ENCODE assay signal across 8 cellular contexts in the genomic region with DNA sequence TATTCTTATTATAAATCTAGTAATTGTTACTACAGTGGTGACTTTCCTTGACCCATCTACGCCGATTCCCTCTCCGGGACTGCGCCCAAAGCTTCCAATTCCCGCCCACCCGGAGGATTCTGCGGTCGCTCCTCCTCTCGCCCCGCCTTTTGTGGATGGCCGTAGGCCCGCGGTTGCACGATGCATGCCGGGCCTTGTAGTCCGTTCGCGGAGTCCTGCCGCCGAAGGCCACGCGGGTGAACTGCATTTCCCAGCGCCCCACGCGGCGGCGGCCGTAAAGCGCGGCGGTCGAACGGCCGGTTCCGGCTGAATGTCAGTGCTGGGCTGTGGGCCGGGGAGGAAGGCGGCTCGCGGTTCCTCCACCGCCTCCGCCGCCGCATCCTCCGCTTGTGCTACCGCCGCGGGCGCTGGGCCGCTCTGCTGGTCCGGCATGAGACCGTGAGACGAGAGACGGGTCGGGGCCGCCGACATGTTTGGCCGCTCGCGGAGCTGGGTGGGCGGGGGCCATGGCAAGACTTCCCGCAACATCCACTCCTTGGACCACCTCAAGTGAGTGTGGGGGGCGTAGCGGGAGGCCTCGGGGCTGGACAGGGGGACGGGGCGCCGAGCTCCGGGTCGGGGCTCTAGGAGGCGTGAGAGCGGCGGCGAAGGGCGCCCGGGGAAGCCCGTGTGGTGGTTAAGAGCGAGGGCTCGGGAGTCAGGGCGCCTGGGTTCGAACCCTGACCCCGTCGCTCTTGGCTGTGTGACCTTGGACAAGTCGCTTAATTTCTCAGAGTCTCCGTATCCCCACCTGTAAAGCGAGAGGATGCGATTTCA. TPM values are rescaled to one million over a fixed set of nuclear protein-coding genes. Genes with fewer than 3 reads are reported as not detected.
DNase-seq lines count a peak whose midpoint lies in the region; ATAC-seq and TF ChIP-seq lines count a peak whose summit lies in the region.

A gene with protein sequence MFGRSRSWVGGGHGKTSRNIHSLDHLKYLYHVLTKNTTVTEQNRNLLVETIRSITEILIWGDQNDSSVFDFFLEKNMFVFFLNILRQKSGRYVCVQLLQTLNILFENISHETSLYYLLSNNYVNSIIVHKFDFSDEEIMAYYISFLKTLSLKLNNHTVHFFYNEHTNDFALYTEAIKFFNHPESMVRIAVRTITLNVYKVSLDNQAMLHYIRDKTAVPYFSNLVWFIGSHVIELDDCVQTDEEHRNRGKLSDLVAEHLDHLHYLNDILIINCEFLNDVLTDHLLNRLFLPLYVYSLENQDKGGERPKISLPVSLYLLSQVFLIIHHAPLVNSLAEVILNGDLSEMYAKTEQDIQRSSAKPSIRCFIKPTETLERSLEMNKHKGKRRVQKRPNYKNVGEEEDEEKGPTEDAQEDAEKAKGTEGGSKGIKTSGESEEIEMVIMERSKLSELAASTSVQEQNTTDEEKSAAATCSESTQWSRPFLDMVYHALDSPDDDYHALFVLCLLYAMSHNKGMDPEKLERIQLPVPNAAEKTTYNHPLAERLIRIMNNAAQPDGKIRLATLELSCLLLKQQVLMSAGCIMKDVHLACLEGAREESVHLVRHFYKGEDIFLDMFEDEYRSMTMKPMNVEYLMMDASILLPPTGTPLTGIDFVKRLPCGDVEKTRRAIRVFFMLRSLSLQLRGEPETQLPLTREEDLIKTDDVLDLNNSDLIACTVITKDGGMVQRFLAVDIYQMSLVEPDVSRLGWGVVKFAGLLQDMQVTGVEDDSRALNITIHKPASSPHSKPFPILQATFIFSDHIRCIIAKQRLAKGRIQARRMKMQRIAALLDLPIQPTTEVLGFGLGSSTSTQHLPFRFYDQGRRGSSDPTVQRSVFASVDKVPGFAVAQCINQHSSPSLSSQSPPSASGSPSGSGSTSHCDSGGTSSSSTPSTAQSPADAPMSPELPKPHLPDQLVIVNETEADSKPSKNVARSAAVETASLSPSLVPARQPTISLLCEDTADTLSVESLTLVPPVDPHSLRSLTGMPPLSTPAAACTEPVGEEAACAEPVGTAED (plus strand): TSS at position 316 of the 816 bp plus-strand sequence. CDS start 154 bp downstream, at position 470.

- peak within 1 kb of the TSS; percentile 88 for H3K4me3 Mint-ChIP-seq in activated naive CD4-positive, alpha-beta T cell treated with anti-CD3 and anti-CD28 coated beads, Interleukin-2, amount 10 ng/mL, durations not matched to agents 7 days and 5 days

- no peak; the same call in 1 of the 2 replicates for TF ChIP-seq CTCF in SK-N-SH (IDR thresholded peaks at IDR 0.05)

- CTCF ChIA-PET in SK-N-SH (lab: Yijun Ruan, JAX), result interaction anchor here (1.2 to 12.0 kb wide), 2 partner anchors 9 to 23 kb away, joined by 7 to 199 read pairs; no protein-coding TSS in a partner anchor
- CTCF ChIA-PET in activated naive CD4-positive, alpha-beta T cell treated with anti-CD3 and anti-CD28 coated beads, Interleukin-2, amount 10 ng/mL, durations not matched to agents 7 days and 5 days (lab: Charles Lee), result interaction anchor here (1.2 to 1.4 kb wide), 5 partner anchors 10 to 36 kb away, joined by 3 to 5 read pairs (median 4); no protein-coding TSS in a partner anchor

- peaks cover 3% of the 10 kb centered on the region in 2 experiments for H3K36me3 ChIP-seq in SK-N-SH (replicated peaks in 1 of 2; ENCODE audit: control insufficient read depth in 1 of 2, insufficient read depth in 2 of 2, low read length in 1 of 2)

- no peak for TF ChIP-seq RAD21 in SK-N-SH (IDR thresholded peaks at IDR 0.05; ENCODE audit: low read length)

- peak within 1 kb of the TSS; percentile 89 for H2AFZ ChIP-seq in SK-N-SH (ENCODE audit: low read depth)

- H3K9me2 ChIP-seq in SK-N-SH, result no peaks in the 10 kb centered on the region

- peaks cover 3% of the 10 kb centered on the region for H3K27me3 Mint-ChIP-seq in activated naive CD4-positive, alpha-beta T cell treated with anti-CD3 and anti-CD28 coated beads, Interleukin-2, amount 10 ng/mL, durations not matched to agents 7 days and 5 days

- H3K9ac ChIP-seq in SK-N-SH, result peak within 1 kb of the TSS; percentile 80

- H3K4me2 ChIP-seq in SK-N-SH, result peak within 1 kb of the TSS; percentile 95

- H3K27me3 ChIP-seq in SK-N-SH (ENCODE audit: insufficient read depth), result no peaks in the 10 kb centered on the region

- no peak; a peak in 1 of 4 replicates for TF ChIP-seq EP300 in SK-N-SH (IDR thresholded peaks at IDR 0.05; ENCODE audit: borderline replicate concordance in 1 of 2, low read depth in 1 of 2, low read length in 1 of 2)

- peaks cover 26% of the 10 kb centered on the region for H4K20me1 ChIP-seq in SK-N-SH (ENCODE audit: insufficient read depth)

- H3K27ac ChIP-seq in SK-N-SH (ENCODE audit: low read depth in 2 of 2, low read length in 1 of 2) (peak within 1 kb of the TSS; percentile 48 to 72; a peak in 2 of 4 replicates), substantia nigra (ENCODE audit: low read depth, low read length, poor library complexity, severe bottlenecking) (peak within 1 kb of the TSS; percentile 86)

- H3K4me3 ChIP-seq in GM08714 (ENCODE audit: low read length), result peak within 1 kb of the TSS; percentile 69
- H3K4me3 ChIP-seq in SK-N-SH (ENCODE audit: low read depth in 2 of 2, low read length in 1 of 2), result peak within 1 kb of the TSS; percentile 94 to 95

- H3K4me1 ChIP-seq in SK-N-SH (ENCODE audit: control insufficient read depth in 1 of 2, insufficient read depth in 2 of 2, low read depth in 1 of 2, low read length in 1 of 2), result peaks cover 10 to 54% of the 10 kb centered on the region in 2 experiments

- DNase-seq in NCI-H1092 (lab: John Stamatoyannopoulos, UW) (peak; percentile 96), SK-N-SH (peak; percentile 95), germinal center (ENCODE audit: low spot score) (peak; percentile 93), non-pigmented ciliary epithelial cell (ENCODE audit: low read depth) (peak; percentile 78), substantia nigra (lab: John Stamatoyannopoulos, UW) (peak; percentile 78 to 99 (median 98))
- peak; percentile 97 for DNase-seq in activated naive CD4-positive, alpha-beta T cell treated with anti-CD3 and anti-CD28 coated beads, Interleukin-2, amount 10 ng/mL, durations not matched to agents 7 days and 5 days

- peaks cover 12% of the 10 kb centered on the region for H3K36me3 Mint-ChIP-seq in activated naive CD4-positive, alpha-beta T cell treated with anti-CD3 and anti-CD28 coated beads, Interleukin-2, amount 10 ng/mL, durations not matched to agents 7 days and 5 days

- peak; percentile 60 for ATAC-seq in HG02588 (IDR thresholded peaks at IDR 0.05; ENCODE audit: unreplicated experiment)

- peak within 1 kb of the TSS; percentile 81 for H3K27ac Mint-ChIP-seq in activated naive CD4-positive, alpha-beta T cell treated with anti-CD3 and anti-CD28 coated beads, Interleukin-2, amount 10 ng/mL, durations not matched to agents 7 days and 5 days

- H3K9me3 Mint-ChIP-seq in activated naive CD4-positive, alpha-beta T cell treated with anti-CD3 and anti-CD28 coated beads, Interleukin-2, amount 10 ng/mL, durations not matched to agents 7 days and 5 days, result no peaks in the 10 kb centered on the region

- H3K4me1 Mint-ChIP-seq in activated naive CD4-positive, alpha-beta T cell treated with anti-CD3 and anti-CD28 coated beads, Interleukin-2, amount 10 ng/mL, durations not matched to agents 7 days and 5 days, result peaks cover 75% of the 10 kb centered on the region

- peaks cover 64% of the 10 kb centered on the region for H3K79me2 ChIP-seq in SK-N-SH (ENCODE audit: insufficient read depth)

- peaks cover 3% of the 10 kb centered on the region for H3F3A ChIP-seq in SK-N-SH (replicated peaks; ENCODE audit: insufficient read depth)

- POLR2A ChIA-PET in SK-N-SH (lab: Yijun Ruan, JAX), result interaction anchor here (1.4 kb wide), 1 partner anchor 312 kb away, joined by 4 read pairs; a partner anchor contains a TSS

- WGBS in SK-N-SH (ENCODE audit: low lambda C conversion rate), result 4% methylated on average over 19 of the region's 86 CpGs

- no peaks in the 10 kb centered on the region for H3K9me3 ChIP-seq in SK-N-SH

TF ChIP-seq in SK-N-SH, 30 proteins besides CTCF, POLR2A, EP300 and RAD21 (continues in another document):
- TF ChIP-seq MXI1 (IDR thresholded peaks at IDR 0.05; ENCODE audit: low read depth, low read length), result no peak; the same call in 1 of the 2 replicates
- no peak for TF ChIP-seq JUND (IDR thresholded peaks at IDR 0.05)
- no peak for TF ChIP-seq RFX5 (IDR thresholded peaks at IDR 0.05; ENCODE audit: low read length)
- TF ChIP-seq SIN3A (IDR thresholded peaks at IDR 0.05; ENCODE audit: borderline replicate concordance, low read depth, low read length), result peak; percentile 83; the same call in 1 of the 2 replicates
- no peak for TF ChIP-seq FOXM1 (IDR thresholded peaks at IDR 0.05; ENCODE audit: low read depth)
- TF ChIP-seq POLR2AphosphoS5 (IDR thresholded peaks at IDR 0.05; ENCODE audit: low read depth, low read length), result no peak; the same call in none of the 2 replicates
- peak; percentile 83 for TF ChIP-seq ELF1 (IDR thresholded peaks at IDR 0.05)
- TF ChIP-seq RCOR1 (IDR thresholded peaks at IDR 0.05; ENCODE audit: low read length), result no peak; the same call in 1 of the 2 replicates
- peak; percentile 81 for TF ChIP-seq GABPA (IDR thresholded peaks at IDR 0.05; ENCODE audit: low read depth)
- no peak for TF ChIP-seq MEF2A (IDR thresholded peaks at IDR 0.05; ENCODE audit: borderline replicate concordance, low read depth)
- TF ChIP-seq SMC3 (IDR thresholded peaks at IDR 0.05; ENCODE audit: low read depth, low read length), result no peak
- TF ChIP-seq, protein P1, sequence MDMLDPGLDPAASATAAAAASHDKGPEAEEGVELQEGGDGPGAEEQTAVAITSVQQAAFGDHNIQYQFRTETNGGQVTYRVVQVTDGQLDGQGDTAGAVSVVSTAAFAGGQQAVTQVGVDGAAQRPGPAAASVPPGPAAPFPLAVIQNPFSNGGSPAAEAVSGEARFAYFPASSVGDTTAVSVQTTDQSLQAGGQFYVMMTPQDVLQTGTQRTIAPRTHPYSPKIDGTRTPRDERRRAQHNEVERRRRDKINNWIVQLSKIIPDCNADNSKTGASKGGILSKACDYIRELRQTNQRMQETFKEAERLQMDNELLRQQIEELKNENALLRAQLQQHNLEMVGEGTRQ (IDR thresholded peaks at IDR 0.05; ENCODE audit: borderline replicate concordance, low read depth, low read length), result no peak
- TF ChIP-seq NFIC (IDR thresholded peaks at IDR 0.05; ENCODE audit: borderline replicate concordance), result no peak

RNA-seq across cellular contexts. Expression of the gene that starts here (rescaled TPM):
- polyA plus RNA-seq in SK-N-SH (2012; rRNA removed), result 9.2 and 13.7 TPM in 2 replicates
- polyA plus RNA-seq in SK-N-SH (2012; cell fraction: cytosol; rRNA removed), result 9.3 and 12.0 TPM in 2 replicates
- 22.7 and 22.9 TPM in 2 replicates for polyA plus RNA-seq in SK-N-SH (2012; cell fraction: nucleus; rRNA removed)

Comparison
In these comparisons a context has a peak if more than half of its experiments do, and no peak if none do; other contexts are left out.
1. Peak in every context shown above with its lines: DNase-seq, ATAC-seq, H3K4me3 ChIP-seq and H3K27ac ChIP-seq.